In genomic region chr6:25442898-25443297, GRCh38 we compare ENCODE assay signal across 30 cellular contexts.
DNase-seq lines count a peak whose midpoint lies in the region; ATAC-seq and TF ChIP-seq lines count a peak whose summit lies in the region.
"Had no signal": no experiment of that assay in that cellular context is flagged by ENCODE, and none has a peak within 500 bp of the region (broad histone marks: within the 10 kb centered on the region; RNA-seq: fewer than 3 reads in every experiment).

No MANE protein-coding gene starts in this region.

- peaks cover 11% of the 10 kb centered on the region for H3K36me3 Mint-ChIP-seq in activated CD4-positive, alpha-beta T cell treated with anti-CD3 and anti-CD28 coated beads for 36 hours (ENCODE audit: low read depth)
- peaks cover 15% of the 10 kb centered on the region for H3K36me3 Mint-ChIP-seq in nephron progenitor cell (ENCODE audit: low read depth)

- CTCF ChIA-PET in activated CD4-positive, alpha-beta T cell treated with anti-CD3 and anti-CD28 coated beads for 36 hours (lab: Charles Lee) = interaction anchor here (0.6 to 1.0 kb wide), 3 partner anchors 9 to 34 kb away, joined by 3 to 4 read pairs (median 3); no protein-coding TSS in a partner anchor

- TF ChIP-seq CTCF in nephron progenitor cell (IDR thresholded peaks at IDR 0.05) (no peak), ascending aorta (IDR thresholded peaks at IDR 0.05) (no peak)

- H3K36me3 ChIP-seq in aorta (ENCODE audit: control insufficient read depth in 1 of 2, insufficient read depth in 2 of 2, low read length in 1 of 2) = peaks cover 0 to 4% of the 10 kb centered on the region in 2 donors
- H3K36me3 ChIP-seq in ascending aorta = peaks cover 0 to 23% of the 10 kb centered on the region in 2 donors
- H3K36me3 ChIP-seq: colonic mucosa, MG63, upper lobe of right lung had no signal

- DNase-seq in activated CD4-positive, alpha-beta T cell treated with anti-CD3 and anti-CD28 coated beads for 36 hours = no peak
- no peak for DNase-seq in activated CD4-positive, alpha-beta T cell treated with anti-CD3 and anti-CD28 coated beads, Interleukin-2, amount 50 U/mL, for 4 hours
- DNase-seq in M059J (ENCODE audit: low read depth) = peak; percentile 42
- peak; percentile 24 for DNase-seq in dedifferentiated amniotic fluid mesenchymal stem cell (ENCODE audit: extremely low spot score)
- no peak for DNase-seq in nephron progenitor cell
- DNase-seq in aorta = no peak
- no peak for DNase-seq in NCI-H526 (lab: John Stamatoyannopoulos, UW)
- DNase-seq in ascending aorta (ENCODE audit: low spot score in 2 of 2) = no peak
- DNase-seq: 8988T; activated T-cell treated with anti-CD3 and anti-CD28 coated beads, Interleukin-2, amount 50 U/mL, for 48 hours; colonic mucosa; GM23248; heart right ventricle; MG63; NCI-H146; NCI-H2171; NCI-H524; stimulated activated CD8-positive, alpha-beta memory T cell treated with anti-CD3 and anti-CD28 coated beads, Interleukin-4, amount 100 ng/mL, for 48 hours; T1000; upper lobe of right lung had no signal

- no peaks in the 10 kb centered on the region for H3K27me3 Mint-ChIP-seq in activated CD4-positive, alpha-beta T cell treated with anti-CD3 and anti-CD28 coated beads for 36 hours
- H3K27me3 Mint-ChIP-seq in nephron progenitor cell (ENCODE audit: low read depth, poor library complexity) = no peaks in the 10 kb centered on the region
- H3K27me3 Mint-ChIP-seq: activated naive CD4-positive, alpha-beta T cell treated with anti-CD3 and anti-CD28 coated beads, Interleukin-2, amount 50 U/mL, for 24 hours; B cell; brain; natural killer cell treated with Interleukin-12 subunit alpha and Interleukin-12 subunit beta and Interleukin-15 and Interleukin-18, amount 100 ng/mL, for 72 hours had no signal

- no peak overlapping the region for H3K4me3 ChIP-seq in aorta (ENCODE audit: low read length in 2 of 2)
- no peak overlapping the region for H3K4me3 ChIP-seq in ascending aorta
- H3K4me3 ChIP-seq: colonic mucosa, GM12878, GM23248, heart right ventricle, MG63, SK-N-MC, upper lobe of right lung had no signal

- intact Hi-C loops in activated CD4-positive, alpha-beta T cell treated with anti-CD3 and anti-CD28 coated beads for 36 hours (cut with DNase I, micrococcal nuclease) = no loop called here
- intact Hi-C loops in aorta (cut with DNase I) (no loop called here), ascending aorta (cut with DNase I) (no loop called here)

- WGBS in aorta, 2 donors = 76 to 79% methylated on average over 1 of the region's 1 CpG

- H3K27ac ChIP-seq in aorta (ENCODE audit: low read depth in 1 of 2, low read length in 2 of 2) (no peak overlapping the region), ascending aorta (no peak overlapping the region)
- H3K27ac ChIP-seq: colonic mucosa, GM23248, heart right ventricle, HL-60, RWPE1, SK-N-MC, upper lobe of right lung had no signal

- H3K4me3 Mint-ChIP-seq in activated CD4-positive, alpha-beta T cell treated with anti-CD3 and anti-CD28 coated beads for 36 hours = no peak overlapping the region
- no peak overlapping the region for H3K4me3 Mint-ChIP-seq in nephron progenitor cell
- H3K4me3 Mint-ChIP-seq: activated naive CD4-positive, alpha-beta T cell treated with anti-CD3 and anti-CD28 coated beads, Interleukin-2, amount 50 U/mL, for 24 hours; B cell; brain; natural killer cell treated with Interleukin-12 subunit alpha and Interleukin-12 subunit beta and Interleukin-15 and Interleukin-18, amount 100 ng/mL, for 72 hours had no signal

- peaks cover 5% of the 10 kb centered on the region for H3K9me3 Mint-ChIP-seq in activated CD4-positive, alpha-beta T cell treated with anti-CD3 and anti-CD28 coated beads for 36 hours (ENCODE audit: low read depth)
- H3K9me3 Mint-ChIP-seq in nephron progenitor cell = peaks cover 26% of the 10 kb centered on the region
- H3K9me3 Mint-ChIP-seq: activated naive CD4-positive, alpha-beta T cell treated with anti-CD3 and anti-CD28 coated beads, Interleukin-2, amount 50 U/mL, for 24 hours had no signal

- H3K27me3 ChIP-seq in aorta (ENCODE audit: control insufficient read depth in 1 of 2, insufficient read depth in 2 of 2, low read length in 1 of 2) (no peaks in the 10 kb centered on the region), ascending aorta (no peaks in the 10 kb centered on the region)
- H3K27me3 ChIP-seq: colonic mucosa, heart right ventricle, MG63, upper lobe of right lung had no signal

- no peak for ATAC-seq in activated CD4-positive, alpha-beta T cell treated with anti-CD3 and anti-CD28 coated beads for 36 hours
- ATAC-seq in aorta (ENCODE audit: low FRiP score) = no peak
- ATAC-seq: GM12878; heart right ventricle; left lobe of liver; natural killer cell treated with Interleukin-12 subunit alpha and Interleukin-12 subunit beta and Interleukin-15 and Interleukin-18, amount 100 ng/mL, for 72 hours; sciatic nerve; upper lobe of right lung had no signal

- H3K4me1 ChIP-seq in aorta (ENCODE audit: control insufficient read depth in 1 of 2, insufficient read depth in 2 of 2, low read length in 2 of 2) (peaks cover 2 to 3% of the 10 kb centered on the region in 2 donors), ascending aorta (peaks cover 0 to 8% of the 10 kb centered on the region in 2 donors)
- H3K4me1 ChIP-seq: colonic mucosa had no signal

- H3K9me3 ChIP-seq in aorta (ENCODE audit: control insufficient read depth, low read length) = peaks cover 2% of the 10 kb centered on the region
- peaks cover 0 to 11% of the 10 kb centered on the region in 2 donors for H3K9me3 ChIP-seq in ascending aorta
- H3K9me3 ChIP-seq: colonic mucosa, MG63, upper lobe of right lung had no signal

- peaks cover 34% of the 10 kb centered on the region for H3K4me1 Mint-ChIP-seq in activated CD4-positive, alpha-beta T cell treated with anti-CD3 and anti-CD28 coated beads for 36 hours
- H3K4me1 Mint-ChIP-seq in nephron progenitor cell = peaks cover 15% of the 10 kb centered on the region

- POLR2A ChIA-PET in activated CD4-positive, alpha-beta T cell treated with anti-CD3 and anti-CD28 coated beads for 36 hours (lab: Charles Lee) = interaction anchor here (1.6 kb wide), 1 partner anchor 164 kb away, joined by 4 read pairs; the partner anchor contains the start of gene CARMIL1

- peak overlapping the region; percentile 2 for H3K27ac Mint-ChIP-seq in activated CD4-positive, alpha-beta T cell treated with anti-CD3 and anti-CD28 coated beads for 36 hours
- H3K27ac Mint-ChIP-seq in nephron progenitor cell = peak overlapping the region; percentile 44
- H3K27ac Mint-ChIP-seq: B cell; natural killer cell treated with Interleukin-12 subunit alpha and Interleukin-12 subunit beta and Interleukin-15 and Interleukin-18, amount 100 ng/mL, for 72 hours had no signal

Comparison
In these comparisons a context has a peak if more than half of its experiments do, and no peak if none do; other contexts are left out.
1. DNase-seq: peak in M059J (single experiment) and dedifferentiated amniotic fluid mesenchymal stem cell (single experiment); none in activated CD4-positive, alpha-beta T cell treated with anti-CD3 and anti-CD28 coated beads for 36 hours (single experiment), activated CD4-positive, alpha-beta T cell treated with anti-CD3 and anti-CD28 coated beads, Interleukin-2, amount 50 U/mL, for 4 hours (0 of 2), nephron progenitor cell (single experiment), aorta (0 of 2), NCI-H526 (0 of 2) and ascending aorta (0 of 2).